Comparison of ENCODE assay signal across 17 cellular contexts in genomic region chr15:97567411-97567810, GRCh38.
A peak's percentile ranks its signal among the peaks of the same experiment; 100 is the strongest.
DNase-seq lines count a peak whose midpoint lies in the region; ATAC-seq and TF ChIP-seq lines count a peak whose summit lies in the region.
"Had no signal": no experiment of that assay in that cellular context is flagged by ENCODE, and none has a peak within 500 bp of the region (broad histone marks: within the 10 kb centered on the region; RNA-seq: fewer than 3 reads in every experiment).

No MANE protein-coding gene starts in this region.

- H3K9me3 Mint-ChIP-seq in MCF 10A (ENCODE audit: unreplicated experiment) = no peaks in the 10 kb centered on the region
- H3K9me3 Mint-ChIP-seq in stimulated activated naive CD8-positive, alpha-beta T cell treated with anti-CD3 and anti-CD28 coated beads, Interleukin-15, amount 100 ng/mL, for 72 hours = no peaks in the 10 kb centered on the region

- H4K91ac ChIP-seq in mesenchymal stem cell (ENCODE audit: low read length) = no peak overlapping the region

- H4K20me1 ChIP-seq in mammary epithelial cell (ENCODE audit: insufficient read depth, low read length) = no peaks in the 10 kb centered on the region
- H4K20me1 ChIP-seq: BLaER1 had no signal

- H3K4me3 ChIP-seq in mammary epithelial cell (replicated peaks in 1 of 3; ENCODE audit: insufficient read depth in 1 of 3, low read depth in 2 of 3, low read length in 3 of 3) = no peak overlapping the region
- H3K4me3 ChIP-seq in mesenchymal stem cell (ENCODE audit: insufficient read depth in 1 of 2, low read depth in 1 of 2, low read length in 2 of 2) = no peak overlapping the region
- H3K4me3 ChIP-seq in retinal pigment epithelial cell (ENCODE audit: low read length) = no peak overlapping the region
- H3K4me3 ChIP-seq: A549, BLaER1, HAP-1 had no signal

- 17% methylated on average over 1 of the region's 1 CpG for whole genome bisulfite sequencing in mammary epithelial cell (ENCODE audit: low coverage, missing lambda C conversion rate)
- 78% methylated on average over 1 of the region's 1 CpG for WGBS in mesenchymal stem cell

- no peak for ATAC-seq in stimulated activated naive CD8-positive, alpha-beta T cell treated with anti-CD3 and anti-CD28 coated beads, Interleukin-15, amount 100 ng/mL, for 72 hours
- ATAC-seq: A549 had no signal

- H3K27ac Mint-ChIP-seq in MCF 10A (ENCODE audit: low read depth, unreplicated experiment) = no peak overlapping the region
- no peak overlapping the region for H3K27ac Mint-ChIP-seq in stimulated activated naive CD8-positive, alpha-beta T cell treated with anti-CD3 and anti-CD28 coated beads, Interleukin-15, amount 100 ng/mL, for 72 hours
- H3K27ac Mint-ChIP-seq: CD14-positive monocyte; CD4-positive, alpha-beta memory T cell had no signal

- H3K36me3 ChIP-seq in mammary epithelial cell (ENCODE audit: insufficient read depth, low read length) (no peaks in the 10 kb centered on the region), mesenchymal stem cell (ENCODE audit: control insufficient read depth in 1 of 2, insufficient read depth in 2 of 2, low read depth in 1 of 2, low read length in 2 of 2) (no peaks in the 10 kb centered on the region)
- H3K36me3 ChIP-seq: BLaER1, HAP-1 had no signal

- POLR2A ChIA-PET in MCF 10A (lab: Yijun Ruan, JAX) = interaction anchor here (0.9 kb wide), 1 partner anchor 13 kb away, joined by 4 read pairs; no protein-coding TSS in a partner anchor

- H3K4me1 Mint-ChIP-seq in MCF 10A (ENCODE audit: insufficient read depth, unreplicated experiment) = no peaks in the 10 kb centered on the region
- no peaks in the 10 kb centered on the region for H3K4me1 Mint-ChIP-seq in stimulated activated naive CD8-positive, alpha-beta T cell treated with anti-CD3 and anti-CD28 coated beads, Interleukin-15, amount 100 ng/mL, for 72 hours
- H3K4me1 Mint-ChIP-seq: CD14-positive monocyte; CD4-positive, alpha-beta memory T cell had no signal

- no peak overlapping the region for H3K4ac ChIP-seq in mesenchymal stem cell (ENCODE audit: low read depth in 1 of 2, low read length in 2 of 2)

- H3K79me1 ChIP-seq in mesenchymal stem cell (replicated peaks; ENCODE audit: low read length, poor library complexity, severe bottlenecking) = no peaks in the 10 kb centered on the region

- in situ Hi-C loops in mammary epithelial cell (cut with MboI; ENCODE audit: low sequenced_read_pairs in 2 of 2) (no loop called here), GM13977 (cut with MboI; ENCODE audit: low pct_unique_long_range_greater_than_20kb, low sequenced_read_pairs, unreplicated experiment) (no loop called here)

- H3K27me3 Mint-ChIP-seq in MCF 10A (ENCODE audit: insufficient read depth, unreplicated experiment) = no peaks in the 10 kb centered on the region
- H3K27me3 Mint-ChIP-seq in stimulated activated naive CD8-positive, alpha-beta T cell treated with anti-CD3 and anti-CD28 coated beads, Interleukin-15, amount 100 ng/mL, for 72 hours = no peaks in the 10 kb centered on the region
- H3K27me3 Mint-ChIP-seq: CD4-positive, alpha-beta memory T cell had no signal

- no peak overlapping the region for H3K9ac ChIP-seq in mammary epithelial cell (ENCODE audit: insufficient read depth, low read length)
- no peak overlapping the region for H3K9ac ChIP-seq in mesenchymal stem cell (ENCODE audit: low read length)
- H3K9ac ChIP-seq: BLaER1 had no signal

- no peaks in the 10 kb centered on the region for H3K36me3 Mint-ChIP-seq in MCF 10A (ENCODE audit: insufficient read depth, unreplicated experiment)
- H3K36me3 Mint-ChIP-seq: CD14-positive monocyte; CD4-positive, alpha-beta memory T cell had no signal

- H2AFZ ChIP-seq in mammary epithelial cell (ENCODE audit: low read depth, low read length) (no peak overlapping the region), mesenchymal stem cell (ENCODE audit: low read depth, low read length) (no peak overlapping the region)

- H2BK15ac ChIP-seq in mesenchymal stem cell (ENCODE audit: low read depth, poor library complexity, severe bottlenecking) = no peak overlapping the region

- no peak overlapping the region for H3K27ac ChIP-seq in mammary epithelial cell (ENCODE audit: insufficient read depth, low read depth, low read length)
- H3K27ac ChIP-seq in mesenchymal stem cell (ENCODE audit: low read length, poor library complexity, severe bottlenecking) = no peak overlapping the region
- H3K27ac ChIP-seq: 22Rv1, A549, BLaER1 had no signal

- no peaks in the 10 kb centered on the region for H3K79me2 ChIP-seq in mammary epithelial cell (ENCODE audit: insufficient read depth, low read length)

- DNase-seq in MCF 10A (ENCODE audit: unreplicated experiment) (peak; percentile 1), mammary epithelial cell (no peak), dermis microvascular lymphatic vessel endothelial cell (ENCODE audit: low read depth in 2 of 2) (peak; percentile 85 to 93), mesenchymal stem cell (peak; percentile 2), retinal pigment epithelial cell (ENCODE audit: low read depth) (peak; percentile 62), COLO668 (lab: John Stamatoyannopoulos, UW; ENCODE audit: unreplicated experiment) (no peak), GM13977 (ENCODE audit: low spot score) (no peak)
- no peak for DNase-seq in stimulated activated naive CD8-positive, alpha-beta T cell treated with anti-CD3 and anti-CD28 coated beads, Interleukin-15, amount 100 ng/mL, for 72 hours
- DNase-seq: AML-193; CD4-positive, alpha-beta memory T cell; DMS79 treated with DMSO at 0.1 percent for 48 hours; GF-D8 had no signal

- H3K4me1 ChIP-seq in mammary epithelial cell (ENCODE audit: insufficient read depth, low read length) = no peaks in the 10 kb centered on the region
- no peaks in the 10 kb centered on the region for H3K4me1 ChIP-seq in mesenchymal stem cell (ENCODE audit: control insufficient read depth, insufficient read depth, low read depth, low read length)
- H3K4me1 ChIP-seq: A549, BLaER1, HAP-1 had no signal

- no peaks in the 10 kb centered on the region for H3K27me3 ChIP-seq in mammary epithelial cell (ENCODE audit: insufficient read depth, low read length)
- no peaks in the 10 kb centered on the region for H3K27me3 ChIP-seq in mesenchymal stem cell (ENCODE audit: control insufficient read depth in 1 of 2, insufficient read depth in 1 of 2, low read length in 2 of 2)
- H3K27me3 ChIP-seq: BLaER1 had no signal

- H2BK5ac ChIP-seq in mesenchymal stem cell (ENCODE audit: low read depth, low read length, poor library complexity, severe bottlenecking) = no peak overlapping the region

- TF ChIP-seq CTCF in MCF 10A (IDR thresholded peaks at IDR 0.05; ENCODE audit: unreplicated experiment) (no peak), mammary epithelial cell (conservative IDR thresholded peaks at IDR 0.05 in 1 of 2, IDR thresholded peaks at IDR 0.05 in 1 of 2; ENCODE audit: extremely low read depth in 1 of 2, insufficient read depth in 1 of 2, low read depth in 1 of 2, low read length in 2 of 2) (no peak), retinal pigment epithelial cell (conservative IDR thresholded peaks at IDR 0.05; ENCODE audit: low read depth, low read length) (no peak), GM13977 (IDR thresholded peaks at IDR 0.05; ENCODE audit: extremely low read depth, insufficient read depth, missing control alignments) (no peak)

- no peak overlapping the region for H3K23ac ChIP-seq in mesenchymal stem cell (ENCODE audit: low read length in 2 of 2)

- H3K4me2 ChIP-seq in mammary epithelial cell (ENCODE audit: insufficient read depth, low read depth, low read length) = no peak overlapping the region
- no peak overlapping the region for H3K4me2 ChIP-seq in mesenchymal stem cell (ENCODE audit: low read length, poor library complexity, severe bottlenecking)
- H3K4me2 ChIP-seq: A549, BLaER1 had no signal

- H3K14ac ChIP-seq in mesenchymal stem cell (ENCODE audit: low read length in 2 of 2) = no peak overlapping the region

- dilution Hi-C loops in mammary epithelial cell (cut with HindIII; ENCODE audit: low sequenced_read_pairs) = no loop called here

- H3K18ac ChIP-seq in mesenchymal stem cell (ENCODE audit: low read depth in 1 of 2, low read length in 2 of 2) = no peak overlapping the region

- no peak overlapping the region for H2BK120ac ChIP-seq in mesenchymal stem cell (ENCODE audit: low read depth, low read length)

- H3K9me3 ChIP-seq in mammary epithelial cell (replicated peaks; ENCODE audit: insufficient read depth, low read length) = no peaks in the 10 kb centered on the region
- H3K9me3 ChIP-seq in mesenchymal stem cell (ENCODE audit: control insufficient read depth, low read length) = peaks cover 33% of the 10 kb centered on the region
- H3K9me3 ChIP-seq: HAP-1 had no signal

- CTCF ChIA-PET in MCF 10A (lab: Yijun Ruan, JAX) (interaction anchor here (0.5 to 0.6 kb wide), 2 partner anchors 28 to 212 kb away, joined by 3 read pairs; no protein-coding TSS in a partner anchor), mammary epithelial cell (lab: Charles Lee; ENCODE audit: low non-redundant PET) (no interaction called here)

- no peak overlapping the region for H3K4me3 Mint-ChIP-seq in MCF 10A (ENCODE audit: unreplicated experiment)
- no peak overlapping the region for H3K4me3 Mint-ChIP-seq in stimulated activated naive CD8-positive, alpha-beta T cell treated with anti-CD3 and anti-CD28 coated beads, Interleukin-15, amount 100 ng/mL, for 72 hours
- H3K4me3 Mint-ChIP-seq: CD14-positive monocyte; CD4-positive, alpha-beta memory T cell had no signal

- intact Hi-C loops in MCF 10A (cut with micrococcal nuclease) = no loop called here
- intact Hi-C loops in mammary epithelial cell (cut with micrococcal nuclease) = no loop called here

- no peak overlapping the region for H2BK12ac ChIP-seq in mesenchymal stem cell (ENCODE audit: low read length in 2 of 2)

- BruUV-seq in MCF 10A (replicated peaks; lab: Mats Ljungman, UMichigan) (no TSS peak), mammary epithelial cell (replicated peaks; lab: Mats Ljungman, UMichigan) (no TSS peak)

- H4K8ac ChIP-seq in mesenchymal stem cell (ENCODE audit: low read length) = no peak overlapping the region

- H2AK5ac ChIP-seq in mesenchymal stem cell (ENCODE audit: low read length, severe bottlenecking) = no peak overlapping the region

Comparison
In these comparisons a context has a peak if more than half of its experiments do, and no peak if none do; other contexts are left out.
1. DNase-seq: peak in MCF 10A (single experiment), dermis microvascular lymphatic vessel endothelial cell (2 of 2), mesenchymal stem cell (single experiment) and retinal pigment epithelial cell (single experiment); none in mammary epithelial cell (single experiment), COLO668 (single experiment), stimulated activated naive CD8-positive, alpha-beta T cell treated with anti-CD3 and anti-CD28 coated beads, Interleukin-15, amount 100 ng/mL, for 72 hours (0 of 2) and GM13977 (single experiment).